1 cellular context compared by ENCODE assay signal in the genomic region with DNA sequence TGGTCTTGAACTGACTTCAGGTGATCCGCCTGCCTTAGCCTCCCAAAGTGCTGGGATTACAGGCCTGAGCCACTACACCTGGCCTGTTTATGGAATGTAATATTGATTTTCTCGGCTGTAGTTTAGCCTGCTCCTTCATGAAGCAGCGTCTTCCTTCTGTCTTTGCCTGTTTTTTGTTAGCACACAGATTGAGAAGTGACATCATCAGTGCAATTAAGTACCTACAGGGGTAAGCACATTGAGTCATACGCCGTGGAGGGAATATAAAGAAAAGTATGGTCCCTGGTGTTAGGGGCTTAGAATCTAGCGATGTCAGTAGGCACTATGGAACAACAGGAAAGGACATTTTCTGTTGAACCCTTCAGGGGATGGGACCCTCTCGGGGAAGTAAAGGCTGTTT.
TF ChIP-seq lines count a peak whose summit lies in the region.

No MANE protein-coding gene starts in this region.

TF ChIP-seq in A549, 52 proteins besides CTCF, POLR2A, EP300 and RAD21 (continued from another document):
- TF ChIP-seq BCL3 (IDR thresholded peaks at IDR 0.05) (0 out of 3 replicates have a peak, but pooled peaks have one; percentile 24), ZFP36 (IDR thresholded peaks at IDR 0.05; ENCODE audit: borderline replicate concordance, partially characterized antibody) (no peak)
- TF ChIP-seq, protein P1, sequence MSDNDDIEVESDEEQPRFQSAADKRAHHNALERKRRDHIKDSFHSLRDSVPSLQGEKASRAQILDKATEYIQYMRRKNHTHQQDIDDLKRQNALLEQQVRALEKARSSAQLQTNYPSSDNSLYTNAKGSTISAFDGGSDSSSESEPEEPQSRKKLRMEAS (IDR thresholded peaks at IDR 0.05): no peak
